In genomic region chr13:91464336-91464735, GRCh38 we compare ENCODE assay signal across 10 cellular contexts.
"Had no signal": no experiment of that assay in that cellular context is flagged by ENCODE, and none has a peak within 500 bp of the region (broad histone marks: within the 10 kb centered on the region; RNA-seq: fewer than 3 reads in every experiment).

No MANE protein-coding gene starts in this region.

- H3K36me3 ChIP-seq: HAP-1 had no signal

- ATAC-seq: HCT116 had no signal

- DNase-seq: GM23248, GOT3, H7, HFFc6, Karpas-422, KBM-7 had no signal

- H3K4me2 ChIP-seq: KMS-11 had no signal

- H3K27ac ChIP-seq: GM23248, KMS-11 had no signal

- H3K4me3 Mint-ChIP-seq: HFFc6 had no signal

- H2AFZ ChIP-seq: GM23248 had no signal

- H3K9me3 ChIP-seq: HAP-1 had no signal

- FAIRE-seq: HTR-8/SVneo had no signal

- H3K4me1 ChIP-seq: HAP-1 had no signal

- H3K9ac ChIP-seq: GM23248, KMS-11 had no signal

- H3K27ac Mint-ChIP-seq: HFFc6 had no signal

- H3K4me3 ChIP-seq: GM23248, HAP-1 had no signal
